In genomic region chr12:57591567-57592325, GRCh38 we compare ENCODE assay signal across 1 cellular context.
A peak's percentile ranks its signal among the peaks of the same experiment; 100 is the strongest.
TF ChIP-seq lines count a peak whose summit lies in the region.

No MANE protein-coding gene starts in this region.

TF ChIP-seq in K562, 482 proteins besides CTCF, POLR2A, EP300 and RAD21:
- TF ChIP-seq ETS1 (conservative IDR thresholded peaks at IDR 0.05; ENCODE audit: control insufficient read depth, low read depth, low read length) (peak; percentile 5; the same call in 1 of the 2 replicates), NFRKB (IDR thresholded peaks at IDR 0.05; ENCODE audit: low read depth) (peak; percentile 30; the same call in 1 of the 2 replicates), NR4A1 (CRISPR knock-in tag; IDR thresholded peaks at IDR 0.05) (no peak), NR4A1 (tag; IDR thresholded peaks at IDR 0.05) (no peak), EGR1 (conservative IDR thresholded peaks at IDR 0.05) (0 out of 2 replicates have a peak, but pooled peaks have one; percentile 12), ZBTB49 (CRISPR knock-in tag; IDR thresholded peaks at IDR 0.05; ENCODE audit: borderline replicate concordance) (0 out of 2 replicates have a peak, but pooled peaks have one; percentile 45), TBP (optimal IDR thresholded peaks at IDR 0.05; ENCODE audit: low read depth, low read length) (peak; percentile 10), SMARCE1 (IDR thresholded peaks at IDR 0.05) (peak; percentile 24; the same call in 1 of the 2 replicates), SPI1 (IDR thresholded peaks at IDR 0.05; ENCODE audit: borderline replicate concordance, low read depth, low read length) (no peak), NR3C1 (CRISPR knock-in tag; IDR thresholded peaks at IDR 0.05) (no peak), MAZ (CRISPR knock-in tag; conservative IDR thresholded peaks at IDR 0.05 in 1 of 2, IDR thresholded peaks at IDR 0.05 in 1 of 2) (0 out of 4 replicates have a peak, but pooled peaks of 1 of the 2 experiments have one; percentile 10), YY1 (IDR thresholded peaks at IDR 0.05; ENCODE audit: borderline replicate concordance in 1 of 3, control insufficient read depth in 1 of 3, extremely low read depth in 1 of 3, insufficient read depth in 3 of 3, insufficient read length in 1 of 3, insufficient replicate concordance in 2 of 3, low read depth in 1 of 3, low read length in 2 of 3) (peak in 2 of 3 experiments; percentile 12 to 49), SAP30 (IDR thresholded peaks at IDR 0.05; ENCODE audit: borderline replicate concordance, insufficient read depth, low read depth, low read length, poor library complexity, severe bottlenecking) (peak; percentile 78), ZNF512 (tag; IDR thresholded peaks at IDR 0.05) (peak; percentile 54), HNRNPLL (IDR thresholded peaks at IDR 0.05; ENCODE audit: low read depth, low read length, poor library complexity, severe bottlenecking) (peak; percentile 12), ZNF384 (IDR thresholded peaks at IDR 0.05; ENCODE audit: low read depth, low read length) (no peak), ZNF280B (CRISPR knock-in tag; IDR thresholded peaks at IDR 0.05) (no peak), ATF1 (CRISPR knock-in tag; IDR thresholded peaks at IDR 0.05) (no peak), ATF1 (tag; IDR thresholded peaks at IDR 0.05) (peak; percentile 4; the same call in 1 of the 2 replicates), TEAD4 (IDR thresholded peaks at IDR 0.05; ENCODE audit: low read length) (0 out of 2 replicates have a peak, but pooled peaks have one; percentile 10), TEAD4 (CRISPR knock-in tag; IDR thresholded peaks at IDR 0.05; ENCODE audit: borderline replicate concordance) (no peak)
- TF ChIP-seq, protein P1, sequence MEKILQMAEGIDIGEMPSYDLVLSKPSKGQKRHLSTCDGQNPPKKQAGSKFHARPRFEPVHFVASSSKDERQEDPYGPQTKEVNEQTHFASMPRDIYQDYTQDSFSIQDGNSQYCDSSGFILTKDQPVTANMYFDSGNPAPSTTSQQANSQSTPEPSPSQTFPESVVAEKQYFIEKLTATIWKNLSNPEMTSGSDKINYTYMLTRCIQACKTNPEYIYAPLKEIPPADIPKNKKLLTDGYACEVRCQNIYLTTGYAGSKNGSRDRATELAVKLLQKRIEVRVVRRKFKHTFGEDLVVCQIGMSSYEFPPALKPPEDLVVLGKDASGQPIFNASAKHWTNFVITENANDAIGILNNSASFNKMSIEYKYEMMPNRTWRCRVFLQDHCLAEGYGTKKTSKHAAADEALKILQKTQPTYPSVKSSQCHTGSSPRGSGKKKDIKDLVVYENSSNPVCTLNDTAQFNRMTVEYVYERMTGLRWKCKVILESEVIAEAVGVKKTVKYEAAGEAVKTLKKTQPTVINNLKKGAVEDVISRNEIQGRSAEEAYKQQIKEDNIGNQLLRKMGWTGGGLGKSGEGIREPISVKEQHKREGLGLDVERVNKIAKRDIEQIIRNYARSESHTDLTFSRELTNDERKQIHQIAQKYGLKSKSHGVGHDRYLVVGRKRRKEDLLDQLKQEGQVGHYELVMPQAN (IDR thresholded peaks at IDR 0.05; ENCODE audit: borderline replicate concordance) = peak; percentile 79; the same call in 1 of the 2 replicates
- TF ChIP-seq, protein P2, sequence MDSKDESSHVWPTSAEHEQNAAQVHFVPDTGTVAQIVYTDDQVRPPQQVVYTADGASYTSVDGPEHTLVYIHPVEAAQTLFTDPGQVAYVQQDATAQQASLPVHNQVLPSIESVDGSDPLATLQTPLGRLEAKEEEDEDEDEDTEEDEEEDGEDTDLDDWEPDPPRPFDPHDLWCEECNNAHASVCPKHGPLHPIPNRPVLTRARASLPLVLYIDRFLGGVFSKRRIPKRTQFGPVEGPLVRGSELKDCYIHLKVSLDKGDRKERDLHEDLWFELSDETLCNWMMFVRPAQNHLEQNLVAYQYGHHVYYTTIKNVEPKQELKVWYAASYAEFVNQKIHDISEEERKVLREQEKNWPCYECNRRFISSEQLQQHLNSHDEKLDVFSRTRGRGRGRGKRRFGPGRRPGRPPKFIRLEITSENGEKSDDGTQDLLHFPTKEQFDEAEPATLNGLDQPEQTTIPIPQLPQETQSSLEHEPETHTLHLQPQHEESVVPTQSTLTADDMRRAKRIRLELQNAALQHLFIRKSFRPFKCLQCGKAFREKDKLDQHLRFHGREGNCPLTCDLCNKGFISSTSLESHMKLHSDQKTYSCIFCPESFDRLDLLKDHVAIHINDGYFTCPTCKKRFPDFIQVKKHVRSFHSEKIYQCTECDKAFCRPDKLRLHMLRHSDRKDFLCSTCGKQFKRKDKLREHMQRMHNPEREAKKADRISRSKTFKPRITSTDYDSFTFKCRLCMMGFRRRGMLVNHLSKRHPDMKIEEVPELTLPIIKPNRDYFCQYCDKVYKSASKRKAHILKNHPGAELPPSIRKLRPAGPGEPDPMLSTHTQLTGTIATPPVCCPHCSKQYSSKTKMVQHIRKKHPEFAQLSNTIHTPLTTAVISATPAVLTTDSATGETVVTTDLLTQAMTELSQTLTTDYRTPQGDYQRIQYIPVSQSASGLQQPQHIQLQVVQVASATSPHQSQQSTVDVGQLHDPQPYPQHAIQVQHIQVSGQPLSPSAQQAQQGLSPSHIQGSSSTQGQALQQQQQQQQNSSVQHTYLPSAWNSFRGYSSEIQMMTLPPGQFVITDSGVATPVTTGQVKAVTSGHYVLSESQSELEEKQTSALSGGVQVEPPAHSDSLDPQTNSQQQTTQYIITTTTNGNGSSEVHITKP (IDR thresholded peaks at IDR 0.05; ENCODE audit: partially characterized antibody) = peak; percentile 82
- TF ChIP-seq, protein P3, sequence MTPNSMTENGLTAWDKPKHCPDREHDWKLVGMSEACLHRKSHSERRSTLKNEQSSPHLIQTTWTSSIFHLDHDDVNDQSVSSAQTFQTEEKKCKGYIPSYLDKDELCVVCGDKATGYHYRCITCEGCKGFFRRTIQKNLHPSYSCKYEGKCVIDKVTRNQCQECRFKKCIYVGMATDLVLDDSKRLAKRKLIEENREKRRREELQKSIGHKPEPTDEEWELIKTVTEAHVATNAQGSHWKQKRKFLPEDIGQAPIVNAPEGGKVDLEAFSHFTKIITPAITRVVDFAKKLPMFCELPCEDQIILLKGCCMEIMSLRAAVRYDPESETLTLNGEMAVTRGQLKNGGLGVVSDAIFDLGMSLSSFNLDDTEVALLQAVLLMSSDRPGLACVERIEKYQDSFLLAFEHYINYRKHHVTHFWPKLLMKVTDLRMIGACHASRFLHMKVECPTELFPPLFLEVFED (CRISPR knock-in tag; conservative IDR thresholded peaks at IDR 0.05) = no peak
- TF ChIP-seq, protein P4, sequence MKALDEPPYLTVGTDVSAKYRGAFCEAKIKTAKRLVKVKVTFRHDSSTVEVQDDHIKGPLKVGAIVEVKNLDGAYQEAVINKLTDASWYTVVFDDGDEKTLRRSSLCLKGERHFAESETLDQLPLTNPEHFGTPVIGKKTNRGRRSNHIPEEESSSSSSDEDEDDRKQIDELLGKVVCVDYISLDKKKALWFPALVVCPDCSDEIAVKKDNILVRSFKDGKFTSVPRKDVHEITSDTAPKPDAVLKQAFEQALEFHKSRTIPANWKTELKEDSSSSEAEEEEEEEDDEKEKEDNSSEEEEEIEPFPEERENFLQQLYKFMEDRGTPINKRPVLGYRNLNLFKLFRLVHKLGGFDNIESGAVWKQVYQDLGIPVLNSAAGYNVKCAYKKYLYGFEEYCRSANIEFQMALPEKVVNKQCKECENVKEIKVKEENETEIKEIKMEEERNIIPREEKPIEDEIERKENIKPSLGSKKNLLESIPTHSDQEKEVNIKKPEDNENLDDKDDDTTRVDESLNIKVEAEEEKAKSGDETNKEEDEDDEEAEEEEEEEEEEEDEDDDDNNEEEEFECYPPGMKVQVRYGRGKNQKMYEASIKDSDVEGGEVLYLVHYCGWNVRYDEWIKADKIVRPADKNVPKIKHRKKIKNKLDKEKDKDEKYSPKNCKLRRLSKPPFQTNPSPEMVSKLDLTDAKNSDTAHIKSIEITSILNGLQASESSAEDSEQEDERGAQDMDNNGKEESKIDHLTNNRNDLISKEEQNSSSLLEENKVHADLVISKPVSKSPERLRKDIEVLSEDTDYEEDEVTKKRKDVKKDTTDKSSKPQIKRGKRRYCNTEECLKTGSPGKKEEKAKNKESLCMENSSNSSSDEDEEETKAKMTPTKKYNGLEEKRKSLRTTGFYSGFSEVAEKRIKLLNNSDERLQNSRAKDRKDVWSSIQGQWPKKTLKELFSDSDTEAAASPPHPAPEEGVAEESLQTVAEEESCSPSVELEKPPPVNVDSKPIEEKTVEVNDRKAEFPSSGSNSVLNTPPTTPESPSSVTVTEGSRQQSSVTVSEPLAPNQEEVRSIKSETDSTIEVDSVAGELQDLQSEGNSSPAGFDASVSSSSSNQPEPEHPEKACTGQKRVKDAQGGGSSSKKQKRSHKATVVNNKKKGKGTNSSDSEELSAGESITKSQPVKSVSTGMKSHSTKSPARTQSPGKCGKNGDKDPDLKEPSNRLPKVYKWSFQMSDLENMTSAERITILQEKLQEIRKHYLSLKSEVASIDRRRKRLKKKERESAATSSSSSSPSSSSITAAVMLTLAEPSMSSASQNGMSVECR (CRISPR knock-in tag; IDR thresholded peaks at IDR 0.05) = peak; percentile 57; the same call in 1 of the 2 replicates
